ENCODE assay signal across 8 cellular contexts in the genomic region with DNA sequence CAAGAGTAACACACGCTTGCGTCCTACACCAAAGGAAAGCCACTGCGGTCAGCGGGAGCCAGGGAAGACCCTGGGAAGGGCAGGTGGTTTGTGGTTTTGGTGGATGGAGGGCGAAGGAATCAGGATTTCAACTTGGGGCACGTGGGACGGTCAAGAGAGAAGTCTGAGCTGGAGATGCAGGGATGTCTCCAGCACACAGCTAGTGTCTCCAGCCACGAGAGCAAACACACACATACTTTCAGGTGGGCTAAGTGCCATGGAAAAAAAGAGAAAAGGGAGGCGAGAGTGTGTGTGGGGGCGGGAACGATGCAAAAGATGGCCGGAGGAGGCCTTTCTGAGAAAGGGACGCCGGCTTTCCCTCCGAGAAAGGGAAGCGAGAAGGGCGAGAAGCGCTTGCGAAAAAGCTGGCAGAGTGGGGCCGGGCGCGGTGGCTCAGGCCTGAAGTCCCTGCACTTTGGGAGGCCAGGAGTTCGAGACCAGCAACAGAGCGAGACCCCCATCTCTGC.
DNase-seq lines count a peak whose midpoint lies in the region; ATAC-seq and TF ChIP-seq lines count a peak whose summit lies in the region.

No MANE protein-coding gene starts in this region.

- no peaks in the 10 kb centered on the region for H3K36me3 ChIP-seq in parathyroid adenoma (ENCODE audit: control insufficient read depth, insufficient read depth, low read length)

- H3K9ac ChIP-seq in parathyroid adenoma: no peak overlapping the region

- H3K4me3 ChIP-seq in parathyroid adenoma (ENCODE audit: low read depth, low read length): peak overlapping the region; percentile 94

- peak overlapping the region; percentile 91 for H2AFZ ChIP-seq in parathyroid adenoma

- ATAC-seq in GM19035 (IDR thresholded peaks at IDR 0.05; ENCODE audit: unreplicated experiment) (no peak), HG03469 (IDR thresholded peaks at IDR 0.05; ENCODE audit: unreplicated experiment) (no peak)

- no peaks in the 10 kb centered on the region for H3K27me3 ChIP-seq in parathyroid adenoma (ENCODE audit: control insufficient read depth, insufficient read depth, low read length)

- no peaks in the 10 kb centered on the region for H3K9me3 ChIP-seq in parathyroid adenoma (ENCODE audit: control insufficient read depth, low read length)

- H3K79me2 ChIP-seq in parathyroid adenoma: peaks cover 14% of the 10 kb centered on the region

- H3K27ac ChIP-seq in parathyroid adenoma: peak overlapping the region; percentile 99

- no peak for TF ChIP-seq CTCF in parathyroid adenoma (IDR thresholded peaks at IDR 0.05)

- DNase-seq in CMK (ENCODE audit: low read depth) (peak; percentile 36), NAMALWA (ENCODE audit: low spot score) (peak; percentile 27), activated gamma-delta T cell (lab: John Stamatoyannopoulos, UW) (peak; percentile 4), germinal center (ENCODE audit: low spot score) (peak; percentile 21), NCI-H1105 (lab: John Stamatoyannopoulos, UW) (no peak)

- H3K4me1 ChIP-seq in parathyroid adenoma: peaks cover 2% of the 10 kb centered on the region

- H3K4me2 ChIP-seq in parathyroid adenoma (ENCODE audit: low read length): peak overlapping the region; percentile 59
